Comparison of ENCODE assay signal across 12 cellular contexts in genomic region chr6:41040101-41040910, GRCh38. TPM values are rescaled to one million over a fixed set of nuclear protein-coding genes. Genes with fewer than 3 reads are reported as not detected.
DNase-seq lines count a peak whose midpoint lies in the region; TF ChIP-seq lines count a peak whose summit lies in the region.
"Had no signal": no experiment of that assay in that cellular context is flagged by ENCODE, and none has a peak within 500 bp of the region (broad histone marks: within the 10 kb centered on the region; RNA-seq: fewer than 3 reads in every experiment).

No MANE protein-coding gene starts in this region.

- TF ChIP-seq EP300 in transverse colon (IDR thresholded peaks at IDR 0.05; ENCODE audit: low read depth): no peak

- H3K4me3 ChIP-seq in transverse colon: no peak overlapping the region

- H3K27ac ChIP-seq in RWPE1: no peak overlapping the region
- H3K27ac ChIP-seq in transverse colon: peak overlapping the region; percentile 7 to 46 (median 24)

- POLR2A ChIA-PET in RWPE1 (lab: Yijun Ruan, JAX; ENCODE audit: low non-redundant PET): no interaction called here

- no peaks in the 10 kb centered on the region for H3K27me3 ChIP-seq in transverse colon

- no peak for TF ChIP-seq POLR2A in transverse colon (IDR thresholded peaks at IDR 0.05)

- H3K9me3 ChIP-seq in transverse colon: no peaks in the 10 kb centered on the region

- H3K4me1 ChIP-seq in transverse colon: peaks cover 0 to 20% (median 6%) of the 10 kb centered on the region in 4 donors

- 33 to 48% methylated on average over 1 to 6 of the region's 6 CpGs for WGBS in transverse colon (ENCODE audit: low coverage in 1 of 2), 2 donors

- in situ Hi-C loops in transverse colon (cut with MboI; ENCODE audit: low pct_ligation_motif_present in 1 of 4, low pct_unique_long_range_greater_than_20kb in 1 of 4, low sequenced_read_pairs in 3 of 4): loop anchor here in 2 of 4 donors (25.0 kb wide), 2 partner anchors 1053 to 1678 kb away; no protein-coding TSS in a partner anchor

- CTCF ChIA-PET in RWPE1 (lab: Yijun Ruan, JAX): no interaction called here

- intact Hi-C loops in transverse colon (cut with DNase I; ENCODE audit: low total_unique reads): no loop called here

- peak; percentile 34 for DNase-seq in activated effector memory CD4-positive, alpha-beta T cell treated with anti-CD3 and anti-CD28 coated beads, Interleukin-2, amount 50 U/mL, for 16 hours
- no peak for DNase-seq in activated effector memory CD4-positive, alpha-beta T cell treated with Interleukin-2 at 50 U/mL for 16 hours
- DNase-seq in RWPE1 (ENCODE audit: low spot score) (peak; percentile 38), glomerular visceral epithelial cell (ENCODE audit: extremely low spot score) (peak; percentile 88), transverse colon (peak; percentile 66), NCI-H1930 (lab: John Stamatoyannopoulos, UW) (no peak), COR-L47 (lab: John Stamatoyannopoulos, UW) (no peak), HCEC 1CT (no peak)
- DNase-seq: activated CD8-positive, alpha-beta memory T cell treated with anti-CD3 and anti-CD28 coated beads, Interleukin-2, amount 10 ng/mL, durations not matched to agents 7 days and 5 days; NCI-H2171 had no signal

- H3K36me3 ChIP-seq in transverse colon: no peaks in the 10 kb centered on the region

- TF ChIP-seq CTCF in RWPE1 (conservative IDR thresholded peaks at IDR 0.05; ENCODE audit: low read depth) (no peak), transverse colon (IDR thresholded peaks at IDR 0.05) (no peak)

RNA-seq across cellular contexts. Expression of gene UNC5CL, which starts 1.3 kb away (rescaled TPM):
- total RNA-seq in transverse colon: 1 to 10 TPM in 3 of 4 donors, not detected in 1; 2.5 to 8.4 (median 4.4) TPM

RNA-seq across cellular contexts. Expression of gene TSPO2, which starts 2.0 kb away (rescaled TPM):
- not detected for total RNA-seq in transverse colon
- total RNA-seq: activated CD8-positive, alpha-beta memory T cell treated with anti-CD3 and anti-CD28 coated beads, Interleukin-2, amount 10 ng/mL, durations not matched to agents 7 days and 5 days; fibroblast of lung; posterior vena cava had no signal

RNA-seq across cellular contexts. Expression of gene APOBEC2, which starts 12.7 kb away (rescaled TPM):
- not detected for total RNA-seq in transverse colon
- total RNA-seq: activated CD8-positive, alpha-beta memory T cell treated with anti-CD3 and anti-CD28 coated beads, Interleukin-2, amount 10 ng/mL, durations not matched to agents 7 days and 5 days; fibroblast of lung had no signal

RNA-seq across cellular contexts. Expression of gene OARD1, which starts 31.9 kb away (rescaled TPM):
- 10 to 100 TPM in 2 of 4 donors, 1 to 10 TPM in 2; 1.4 to 27.6 (median 13.7) TPM for total RNA-seq in transverse colon

RNA-seq across cellular contexts. Expression of gene NFYA, which starts 32.5 kb away (rescaled TPM):
- total RNA-seq in transverse colon: 10 to 100 TPM; 11.1 to 64.3 (median 20.9) TPM

Comparison
In these comparisons a context has a peak if more than half of its experiments do, and no peak if none do; other contexts are left out.
1. DNase-seq: peak in activated effector memory CD4-positive, alpha-beta T cell treated with anti-CD3 and anti-CD28 coated beads, Interleukin-2, amount 50 U/mL, for 16 hours (single experiment), RWPE1 (single experiment), glomerular visceral epithelial cell (single experiment) and transverse colon (single experiment); none in activated effector memory CD4-positive, alpha-beta T cell treated with Interleukin-2 at 50 U/mL for 16 hours (single experiment), NCI-H1930 (0 of 2), COR-L47 (single experiment) and HCEC 1CT (single experiment).